In genomic region chr1:237794071-237794470, GRCh38 we compare ENCODE assay signal across 26 cellular contexts.
A peak's percentile ranks its signal among the peaks of the same experiment; 100 is the strongest.
DNase-seq lines count a peak whose midpoint lies in the region; ATAC-seq and TF ChIP-seq lines count a peak whose summit lies in the region.
"Had no signal": no experiment of that assay in that cellular context is flagged by ENCODE, and none has a peak within 500 bp of the region (broad histone marks: within the 10 kb centered on the region; RNA-seq: fewer than 3 reads in every experiment).

No MANE protein-coding gene starts in this region.

- in situ Hi-C loops in HAP-1 (cut with MboI; ENCODE audit: low sequenced_read_pairs), result no loop called here

- no peaks in the 10 kb centered on the region for H3K27me3 ChIP-seq in breast epithelium
- no peaks in the 10 kb centered on the region for H3K27me3 ChIP-seq in hepatocyte
- no peaks in the 10 kb centered on the region for H3K27me3 ChIP-seq in HAP-1 (ENCODE audit: low read depth)
- H3K27me3 ChIP-seq: sigmoid colon, tibial nerve had no signal

- DNase-seq in MCF 10A (ENCODE audit: unreplicated experiment), result peak; percentile 33
- DNase-seq in breast epithelium (ENCODE audit: low spot score in 2 of 2), result no peak
- peak; percentile 24 for DNase-seq in RWPE1 (ENCODE audit: low spot score)
- DNase-seq in hepatocyte (ENCODE audit: low spot score), result peak; percentile 15
- DNase-seq in left colon, result no peak
- no peak for DNase-seq in HAP-1 (ENCODE audit: low spot score in 2 of 2)
- no peak for DNase-seq in activated CD8-positive, alpha-beta T cell treated with anti-CD3 and anti-CD28 coated beads for 36 hours
- DNase-seq: activated B cell treated with CpG ODN at 0.5 μM for 24 hours; activated CD4-positive, alpha-beta T cell treated with anti-CD3 and anti-CD28 coated beads, Interleukin-2, amount 50 U/mL, for 4 hours; activated CD8-positive, alpha-beta memory T cell treated with anti-CD3 and anti-CD28 coated beads, Interleukin-2, amount 50 U/mL, for 48 hours; DND-41; erythroblast; foreskin fibroblast; Kasumi-1; NCI-H1092 treated with DMSO at 0.1 percent for 48 hours; NCI-H187 treated with DMSO at 0.1 percent for 48 hours; NCI-H69; sigmoid colon; stimulated activated CD4-positive, alpha-beta T cell treated with anti-CD3 and anti-CD28 coated beads, Interleukin-15, amount 100 ng/mL, for 24 hours; stimulated activated naive CD8-positive, alpha-beta T cell treated with anti-CD3 and anti-CD28 coated beads, Interleukin-15, amount 100 ng/mL, for 72 hours had no signal

- WGBS in hepatocyte (ENCODE audit: low lambda C conversion rate, missing lambda C conversion rate), result 56% methylated on average over 3 of the region's 3 CpGs

- no TSS peak for BruUV-seq in MCF 10A (replicated peaks; lab: Mats Ljungman, UMichigan)

- no peaks in the 10 kb centered on the region for H3K27me3 Mint-ChIP-seq in MCF 10A (ENCODE audit: insufficient read depth, unreplicated experiment)
- peaks cover 1% of the 10 kb centered on the region for H3K27me3 Mint-ChIP-seq in activated CD8-positive, alpha-beta T cell treated with anti-CD3 and anti-CD28 coated beads for 36 hours
- H3K27me3 Mint-ChIP-seq: activated B cell treated with CpG ODN at 0.5 μM for 24 hours; B cell; stimulated activated naive CD8-positive, alpha-beta T cell treated with anti-CD3 and anti-CD28 coated beads, Interleukin-15, amount 100 ng/mL, for 72 hours had no signal

- ATAC-seq in left colon (no peak), HG03045 (IDR thresholded peaks at IDR 0.05; ENCODE audit: unreplicated experiment) (no peak)
- no peak for ATAC-seq in activated CD8-positive, alpha-beta T cell treated with anti-CD3 and anti-CD28 coated beads for 36 hours
- ATAC-seq: activated naive CD4-positive, alpha-beta T cell treated with anti-CD3 and anti-CD28 coated beads, Interleukin-2, amount 50 U/mL, for 72 hours; stimulated activated naive CD8-positive, alpha-beta T cell treated with anti-CD3 and anti-CD28 coated beads, Interleukin-15, amount 100 ng/mL, for 72 hours had no signal

- H3K9me3 ChIP-seq in breast epithelium (no peaks in the 10 kb centered on the region), hepatocyte (ENCODE audit: low read depth) (no peaks in the 10 kb centered on the region), HAP-1 (no peaks in the 10 kb centered on the region)
- H3K9me3 ChIP-seq: sigmoid colon, tibial nerve had no signal

- intact Hi-C loops in MCF 10A (cut with micrococcal nuclease), result loop anchor here (10.0 kb wide), 1 partner anchor 199 kb away; no protein-coding TSS in a partner anchor
- intact Hi-C loops in breast epithelium (cut with DNase I; ENCODE audit: low total_unique reads), result no loop called here
- intact Hi-C loops in left colon (cut with DNase I, micrococcal nuclease), result no loop called here
- intact Hi-C loops in activated CD8-positive, alpha-beta T cell treated with anti-CD3 and anti-CD28 coated beads for 36 hours (cut with micrococcal nuclease), result no loop called here

- no peaks in the 10 kb centered on the region for H4K20me1 ChIP-seq in hepatocyte (ENCODE audit: insufficient read depth, poor library complexity, severe bottlenecking)

- H3K4me1 ChIP-seq in breast epithelium (no peaks in the 10 kb centered on the region), hepatocyte (ENCODE audit: insufficient read depth) (no peaks in the 10 kb centered on the region), HAP-1 (peaks cover 24% of the 10 kb centered on the region)
- H3K4me1 ChIP-seq: sigmoid colon, tibial nerve had no signal

- H3K4me3 ChIP-seq in breast epithelium (no peak overlapping the region), hepatocyte (no peak overlapping the region), HAP-1 (no peak overlapping the region)
- H3K4me3 ChIP-seq: lung, sigmoid colon, tibial nerve had no signal

- no peaks in the 10 kb centered on the region for H3K4me1 Mint-ChIP-seq in MCF 10A (ENCODE audit: insufficient read depth, unreplicated experiment)
- H3K4me1 Mint-ChIP-seq in activated CD8-positive, alpha-beta T cell treated with anti-CD3 and anti-CD28 coated beads for 36 hours (ENCODE audit: low read depth), result no peaks in the 10 kb centered on the region
- H3K4me1 Mint-ChIP-seq: activated B cell treated with CpG ODN at 0.5 μM for 24 hours; B cell; stimulated activated naive CD8-positive, alpha-beta T cell treated with anti-CD3 and anti-CD28 coated beads, Interleukin-15, amount 100 ng/mL, for 72 hours had no signal

- H3K79me2 ChIP-seq in hepatocyte, result no peaks in the 10 kb centered on the region

- no peaks in the 10 kb centered on the region for H3K9me2 ChIP-seq in hepatocyte (replicated peaks; ENCODE audit: insufficient read depth)

- H3K9me3 Mint-ChIP-seq in MCF 10A (ENCODE audit: unreplicated experiment), result no peaks in the 10 kb centered on the region
- H3K9me3 Mint-ChIP-seq in activated CD8-positive, alpha-beta T cell treated with anti-CD3 and anti-CD28 coated beads for 36 hours, result no peaks in the 10 kb centered on the region
- H3K9me3 Mint-ChIP-seq: activated B cell treated with CpG ODN at 0.5 μM for 24 hours; activated T-helper 2 cell treated with anti-CD3 and anti-CD28 coated beads, Interferon-gamma antibody, Interleukin-2, Interleukin-4, amounts not matched to agents 10 μg/mL and 5 μg/mL and 100 μg/mL, durations not matched to agents 14 hours and 24 hours and 36 hours; stimulated activated naive CD8-positive, alpha-beta T cell treated with anti-CD3 and anti-CD28 coated beads, Interleukin-15, amount 100 ng/mL, for 72 hours had no signal

- no peak overlapping the region for H3K4me3 Mint-ChIP-seq in MCF 10A (ENCODE audit: unreplicated experiment)
- H3K4me3 Mint-ChIP-seq in activated CD8-positive, alpha-beta T cell treated with anti-CD3 and anti-CD28 coated beads for 36 hours, result no peak overlapping the region
- H3K4me3 Mint-ChIP-seq: activated B cell treated with CpG ODN at 0.5 μM for 24 hours; B cell; stimulated activated naive CD8-positive, alpha-beta T cell treated with anti-CD3 and anti-CD28 coated beads, Interleukin-15, amount 100 ng/mL, for 72 hours had no signal

- no peak overlapping the region for H3K4me2 ChIP-seq in hepatocyte

- TF ChIP-seq CTCF in MCF 10A (IDR thresholded peaks at IDR 0.05; ENCODE audit: unreplicated experiment) (no peak), breast epithelium (IDR thresholded peaks at IDR 0.05) (no peak), RWPE1 (conservative IDR thresholded peaks at IDR 0.05; ENCODE audit: low read depth) (no peak), hepatocyte (IDR thresholded peaks at IDR 0.05; ENCODE audit: poor library complexity) (no peak)
- no peak for TF ChIP-seq CTCF in activated CD8-positive, alpha-beta T cell treated with anti-CD3 and anti-CD28 coated beads for 36 hours (IDR thresholded peaks at IDR 0.05)

- no peaks in the 10 kb centered on the region for H3K36me3 Mint-ChIP-seq in MCF 10A (ENCODE audit: insufficient read depth, unreplicated experiment)
- no peaks in the 10 kb centered on the region for H3K36me3 Mint-ChIP-seq in activated CD8-positive, alpha-beta T cell treated with anti-CD3 and anti-CD28 coated beads for 36 hours (ENCODE audit: low read depth)
- H3K36me3 Mint-ChIP-seq: activated naive CD4-positive, alpha-beta T cell treated with anti-CD3 and anti-CD28 coated beads, Interleukin-2, amount 50 U/mL, for 72 hours had no signal

- TF ChIP-seq POLR2A in breast epithelium (IDR thresholded peaks at IDR 0.05), result no peak

- H3K27ac Mint-ChIP-seq in MCF 10A (ENCODE audit: low read depth, unreplicated experiment), result no peak overlapping the region
- no peak overlapping the region for H3K27ac Mint-ChIP-seq in activated CD8-positive, alpha-beta T cell treated with anti-CD3 and anti-CD28 coated beads for 36 hours
- H3K27ac Mint-ChIP-seq: activated B cell treated with CpG ODN at 0.5 μM for 24 hours; activated naive CD4-positive, alpha-beta T cell treated with anti-CD3 and anti-CD28 coated beads, Interleukin-2, amount 50 U/mL, for 72 hours; activated T-helper 2 cell treated with anti-CD3 and anti-CD28 coated beads, Interferon-gamma antibody, Interleukin-2, Interleukin-4, amounts not matched to agents 10 μg/mL and 5 μg/mL and 100 μg/mL, durations not matched to agents 14 hours and 24 hours and 36 hours; B cell; stimulated activated naive CD8-positive, alpha-beta T cell treated with anti-CD3 and anti-CD28 coated beads, Interleukin-15, amount 100 ng/mL, for 72 hours had no signal

- H2AFZ ChIP-seq in hepatocyte, result no peak overlapping the region

- POLR2A ChIA-PET in MCF 10A (lab: Yijun Ruan, JAX) (no interaction called here), RWPE1 (lab: Yijun Ruan, JAX; ENCODE audit: low non-redundant PET) (no interaction called here)
- POLR2A ChIA-PET in activated CD8-positive, alpha-beta T cell treated with anti-CD3 and anti-CD28 coated beads for 36 hours (lab: Charles Lee), result no interaction called here

- no peaks in the 10 kb centered on the region for H3K36me3 ChIP-seq in breast epithelium
- no peaks in the 10 kb centered on the region for H3K36me3 ChIP-seq in hepatocyte (replicated peaks; ENCODE audit: insufficient read depth, low read depth)
- H3K36me3 ChIP-seq in HAP-1 (replicated peaks), result no peaks in the 10 kb centered on the region
- H3K36me3 ChIP-seq: tibial nerve had no signal

- CTCF ChIA-PET in MCF 10A (lab: Yijun Ruan, JAX), result interaction anchor here (0.6 to 1.5 kb wide), 2 partner anchors 13 to 410 kb away, joined by 3 to 6 read pairs; no protein-coding TSS in a partner anchor
- CTCF ChIA-PET in RWPE1 (lab: Yijun Ruan, JAX), result no interaction called here
- CTCF ChIA-PET in activated CD8-positive, alpha-beta T cell treated with anti-CD3 and anti-CD28 coated beads for 36 hours (lab: Charles Lee), result no interaction called here

- H3K27ac ChIP-seq in breast epithelium, result no peak overlapping the region
- no peak overlapping the region for H3K27ac ChIP-seq in RWPE1
- H3K27ac ChIP-seq in hepatocyte, result no peak overlapping the region
- H3K27ac ChIP-seq: sigmoid colon, tibial nerve had no signal

Comparison
In these comparisons a context has a peak if more than half of its experiments do, and no peak if none do; other contexts are left out.
1. DNase-seq: peak in MCF 10A (single experiment), RWPE1 (single experiment) and hepatocyte (single experiment); none in breast epithelium (0 of 2), left colon (0 of 2), HAP-1 (0 of 2) and activated CD8-positive, alpha-beta T cell treated with anti-CD3 and anti-CD28 coated beads for 36 hours (single experiment).